36 cellular contexts compared by ENCODE assay signal in genomic region chr11:80826808-80827207, GRCh38.
"Had no signal": no experiment of that assay in that cellular context is flagged by ENCODE, and none has a peak within 500 bp of the region (broad histone marks: within the 10 kb centered on the region; RNA-seq: fewer than 3 reads in every experiment).

No MANE protein-coding gene starts in this region.

- H3K4me1 Mint-ChIP-seq: activated naive CD4-positive, alpha-beta T cell treated with anti-CD3 and anti-CD28 coated beads, Interleukin-2, amount 10 ng/mL, durations not matched to agents 7 days and 5 days; activated naive CD4-positive, alpha-beta T cell treated with anti-CD3 and anti-CD28 coated beads, Interleukin-2, amount 50 U/mL, for 24 hours; activated naive CD8-positive, alpha-beta T cell treated with anti-CD3 and anti-CD28 coated beads for 36 hours; activated naive CD8-positive, alpha-beta T cell treated with anti-CD3 and anti-CD28 coated beads, Interleukin-2, amount 10 ng/mL, durations not matched to agents 7 days and 5 days; activated naive CD8-positive, alpha-beta T cell treated with anti-CD3 and anti-CD28 coated beads, Interleukin-2, amount 50 U/mL, for 24 hours; activated T-helper 17 cell treated with anti-CD3 and anti-CD28 coated beads, Interleukin-2, amount 50 U/mL, for 72 hours; central memory CD8-positive, alpha-beta T cell had no signal

- H3K36me3 Mint-ChIP-seq: activated naive CD4-positive, alpha-beta T cell treated with anti-CD3 and anti-CD28 coated beads, Interleukin-2, amount 10 ng/mL, durations not matched to agents 7 days and 5 days; activated naive CD4-positive, alpha-beta T cell treated with anti-CD3 and anti-CD28 coated beads, Interleukin-2, amount 50 U/mL, for 24 hours; activated naive CD4-positive, alpha-beta T cell treated with anti-CD3 and anti-CD28 coated beads, Interleukin-2, amount 50 U/mL, for 72 hours; activated naive CD8-positive, alpha-beta T cell; activated naive CD8-positive, alpha-beta T cell treated with anti-CD3 and anti-CD28 coated beads for 36 hours; activated naive CD8-positive, alpha-beta T cell treated with anti-CD3 and anti-CD28 coated beads, Interleukin-2, amount 10 ng/mL, durations not matched to agents 7 days and 5 days; brain had no signal

- H3K27me3 ChIP-seq: adrenal gland, ascending aorta, body of pancreas, brain microvascular endothelial cell, breast epithelium, cardiac muscle cell had no signal

- ATAC-seq: activated naive CD4-positive, alpha-beta T cell treated with anti-CD3 and anti-CD28 coated beads, Interleukin-2, amount 50 U/mL, for 72 hours; activated naive CD8-positive, alpha-beta T cell treated with anti-CD3 and anti-CD28 coated beads, Interleukin-2, amount 50 U/mL, for 24 hours; activated T-cell treated with anti-CD3 and anti-CD28 coated beads, Interleukin-2, amount 50 U/mL, for 4 hours; activated T-cell treated with anti-CD3 and anti-CD28 coated beads, Interleukin-2, amount 50 U/mL, for 72 hours; activated T-helper 17 cell treated with anti-CD3 and anti-CD28 coated beads, Interleukin-2, amount 50 U/mL, for 72 hours; body of pancreas had no signal

- H3K4me3 Mint-ChIP-seq: activated naive CD4-positive, alpha-beta T cell treated with anti-CD3 and anti-CD28 coated beads for 36 hours; activated naive CD4-positive, alpha-beta T cell treated with anti-CD3 and anti-CD28 coated beads, Interleukin-2, amount 10 ng/mL, durations not matched to agents 7 days and 5 days; activated naive CD4-positive, alpha-beta T cell treated with anti-CD3 and anti-CD28 coated beads, Interleukin-2, amount 50 U/mL, for 24 hours; activated naive CD8-positive, alpha-beta T cell; activated naive CD8-positive, alpha-beta T cell treated with anti-CD3 and anti-CD28 coated beads for 36 hours; activated naive CD8-positive, alpha-beta T cell treated with anti-CD3 and anti-CD28 coated beads, Interleukin-2, amount 10 ng/mL, durations not matched to agents 7 days and 5 days; activated naive CD8-positive, alpha-beta T cell treated with anti-CD3 and anti-CD28 coated beads, Interleukin-2, amount 50 U/mL, for 24 hours; activated T-cell treated with anti-CD3 and anti-CD28 coated beads, Interleukin-2, amount 50 U/mL, for 4 hours; activated T-cell treated with anti-CD3 and anti-CD28 coated beads, Interleukin-2, amount 50 U/mL, for 72 hours; activated T-helper 1 cell treated with anti-CD3 and anti-CD28 coated beads, Interleukin-12 subunit alpha, Interleukin-12 subunit beta, Interleukin-2, Interleukin-4 antibody, amounts not matched to agents 30 ng/mL and 10 ng/mL and 1 ng/mL, durations not matched to agents 14 hours and 24 hours and 36 hours; activated T-helper 17 cell treated with anti-CD3 and anti-CD28 coated beads, Interleukin-2, amount 50 U/mL, for 72 hours; brain; central memory CD8-positive, alpha-beta T cell had no signal

- H3K9me3 ChIP-seq: adrenal gland, ascending aorta, body of pancreas, breast epithelium had no signal

- H3K4me3 ChIP-seq: adrenal gland, ascending aorta, body of pancreas, breast epithelium, cardiac muscle cell had no signal

- H3K27me3 Mint-ChIP-seq: activated naive CD4-positive, alpha-beta T cell treated with anti-CD3 and anti-CD28 coated beads, Interleukin-2, amount 10 ng/mL, durations not matched to agents 7 days and 5 days; activated naive CD4-positive, alpha-beta T cell treated with anti-CD3 and anti-CD28 coated beads, Interleukin-2, amount 50 U/mL, for 24 hours; activated naive CD8-positive, alpha-beta T cell; activated naive CD8-positive, alpha-beta T cell treated with anti-CD3 and anti-CD28 coated beads for 36 hours; activated naive CD8-positive, alpha-beta T cell treated with anti-CD3 and anti-CD28 coated beads, Interleukin-2, amount 10 ng/mL, durations not matched to agents 7 days and 5 days; activated naive CD8-positive, alpha-beta T cell treated with anti-CD3 and anti-CD28 coated beads, Interleukin-2, amount 50 U/mL, for 24 hours; activated T-helper 17 cell treated with anti-CD3 and anti-CD28 coated beads, Interleukin-2, amount 50 U/mL, for 72 hours; central memory CD8-positive, alpha-beta T cell had no signal

- H3K9me3 Mint-ChIP-seq: activated naive CD4-positive, alpha-beta T cell treated with anti-CD3 and anti-CD28 coated beads for 36 hours; activated naive CD4-positive, alpha-beta T cell treated with anti-CD3 and anti-CD28 coated beads, Interleukin-2, amount 10 ng/mL, durations not matched to agents 7 days and 5 days; activated naive CD8-positive, alpha-beta T cell treated with anti-CD3 and anti-CD28 coated beads, Interleukin-2, amount 10 ng/mL, durations not matched to agents 7 days and 5 days; activated naive CD8-positive, alpha-beta T cell treated with anti-CD3 and anti-CD28 coated beads, Interleukin-2, amount 50 U/mL, for 24 hours; activated T-cell treated with anti-CD3 and anti-CD28 coated beads, Interleukin-2, amount 50 U/mL, for 4 hours; activated T-helper 1 cell treated with anti-CD3 and anti-CD28 coated beads, Interleukin-12 subunit alpha, Interleukin-12 subunit beta, Interleukin-2, Interleukin-4 antibody, amounts not matched to agents 30 ng/mL and 10 ng/mL and 1 ng/mL, durations not matched to agents 14 hours and 24 hours and 36 hours; activated T-helper 17 cell treated with anti-CD3 and anti-CD28 coated beads, Interleukin-2, amount 50 U/mL, for 72 hours; activated T-helper 2 cell treated with anti-CD3 and anti-CD28 coated beads, Interferon-gamma antibody, Interleukin-2, Interleukin-4, amounts not matched to agents 10 μg/mL and 5 μg/mL and 100 μg/mL, durations not matched to agents 14 hours and 24 hours and 36 hours; brain had no signal

- DNase-seq: activated effector memory CD4-positive, alpha-beta T cell treated with anti-CD3 and anti-CD28 coated beads, Interleukin-2, amount 50 U/mL, for 16 hours; activated effector memory CD4-positive, alpha-beta T cell treated with Interleukin-2 at 50 U/mL for 16 hours; activated gamma-delta T cell; activated gamma-delta T cell treated with Interleukin-2 at 50 U/mL for 16 hours; activated naive CD4-positive, alpha-beta T cell; activated naive CD4-positive, alpha-beta T cell treated with anti-CD3 and anti-CD28 coated beads for 36 hours; activated naive CD4-positive, alpha-beta T cell treated with anti-CD3 and anti-CD28 coated beads, Interleukin-2, amount 10 ng/mL, durations not matched to agents 7 days and 5 days; activated naive CD4-positive, alpha-beta T cell treated with anti-CD3 and anti-CD28 coated beads, Interleukin-2, amount 50 U/mL, for 16 hours; activated naive CD4-positive, alpha-beta T cell treated with Interleukin-2 at 50 U/mL for 16 hours; activated naive CD8-positive, alpha-beta T cell treated with anti-CD3 and anti-CD28 coated beads for 36 hours; activated naive CD8-positive, alpha-beta T cell treated with anti-CD3 and anti-CD28 coated beads, Interleukin-2, amount 10 ng/mL, durations not matched to agents 7 days and 5 days; activated naive CD8-positive, alpha-beta T cell treated with anti-CD3 and anti-CD28 coated beads, Interleukin-2, amount 50 U/mL, for 24 hours; activated T-cell treated with anti-CD3 and anti-CD28 coated beads, Interleukin-2, amount 50 U/mL, for 4 hours; activated T-cell treated with anti-CD3 and anti-CD28 coated beads, Interleukin-2, amount 50 U/mL, for 48 hours; activated T-cell treated with anti-CD3 and anti-CD28 coated beads, Interleukin-2, amount 50 U/mL, for 72 hours; adrenal gland; amniotic stem cell; amygdala; anterior cingulate cortex; aorta; body of pancreas; brain microvascular endothelial cell; caudate nucleus; central memory CD4-positive, alpha-beta T cell; cerebellar nuclear complex had no signal

- H3K4me1 ChIP-seq: adrenal gland, ascending aorta, body of pancreas, breast epithelium had no signal

- H3K27ac ChIP-seq: adrenal gland, ascending aorta, body of pancreas, brain microvascular endothelial cell, breast epithelium, cardiac muscle cell had no signal

- H3K36me3 ChIP-seq: adrenal gland, ascending aorta, brain microvascular endothelial cell, breast epithelium, cardiac muscle cell had no signal

- H3K27ac Mint-ChIP-seq: activated naive CD4-positive, alpha-beta T cell treated with anti-CD3 and anti-CD28 coated beads for 36 hours; activated naive CD4-positive, alpha-beta T cell treated with anti-CD3 and anti-CD28 coated beads, Interleukin-2, amount 10 ng/mL, durations not matched to agents 7 days and 5 days; activated naive CD4-positive, alpha-beta T cell treated with anti-CD3 and anti-CD28 coated beads, Interleukin-2, amount 50 U/mL, for 24 hours; activated naive CD4-positive, alpha-beta T cell treated with anti-CD3 and anti-CD28 coated beads, Interleukin-2, amount 50 U/mL, for 72 hours; activated naive CD8-positive, alpha-beta T cell; activated naive CD8-positive, alpha-beta T cell treated with anti-CD3 and anti-CD28 coated beads for 36 hours; activated naive CD8-positive, alpha-beta T cell treated with anti-CD3 and anti-CD28 coated beads, Interleukin-2, amount 10 ng/mL, durations not matched to agents 7 days and 5 days; activated naive CD8-positive, alpha-beta T cell treated with anti-CD3 and anti-CD28 coated beads, Interleukin-2, amount 50 U/mL, for 24 hours; activated T-cell treated with anti-CD3 and anti-CD28 coated beads, Interleukin-2, amount 50 U/mL, for 72 hours; activated T-helper 1 cell treated with anti-CD3 and anti-CD28 coated beads, Interleukin-12 subunit alpha, Interleukin-12 subunit beta, Interleukin-2, Interleukin-4 antibody, amounts not matched to agents 30 ng/mL and 10 ng/mL and 1 ng/mL, durations not matched to agents 14 hours and 24 hours and 36 hours; activated T-helper 17 cell treated with anti-CD3 and anti-CD28 coated beads, Interleukin-2, amount 50 U/mL, for 72 hours; activated T-helper 2 cell treated with anti-CD3 and anti-CD28 coated beads, Interferon-gamma antibody, Interleukin-2, Interleukin-4, amounts not matched to agents 10 μg/mL and 5 μg/mL and 100 μg/mL, durations not matched to agents 14 hours and 24 hours and 36 hours had no signal
